1 cellular context compared by ENCODE assay signal in genomic region chrX:120746153-120746552, GRCh38.
A peak's percentile ranks its signal among the peaks of the same experiment; 100 is the strongest.
TF ChIP-seq lines count a peak whose summit lies in the region.

No MANE protein-coding gene starts in this region.

TF ChIP-seq in HepG2, 621 proteins besides CTCF, POLR2A, EP300 and RAD21 (continued from another document and continues in another):
- TF ChIP-seq, protein P1, sequence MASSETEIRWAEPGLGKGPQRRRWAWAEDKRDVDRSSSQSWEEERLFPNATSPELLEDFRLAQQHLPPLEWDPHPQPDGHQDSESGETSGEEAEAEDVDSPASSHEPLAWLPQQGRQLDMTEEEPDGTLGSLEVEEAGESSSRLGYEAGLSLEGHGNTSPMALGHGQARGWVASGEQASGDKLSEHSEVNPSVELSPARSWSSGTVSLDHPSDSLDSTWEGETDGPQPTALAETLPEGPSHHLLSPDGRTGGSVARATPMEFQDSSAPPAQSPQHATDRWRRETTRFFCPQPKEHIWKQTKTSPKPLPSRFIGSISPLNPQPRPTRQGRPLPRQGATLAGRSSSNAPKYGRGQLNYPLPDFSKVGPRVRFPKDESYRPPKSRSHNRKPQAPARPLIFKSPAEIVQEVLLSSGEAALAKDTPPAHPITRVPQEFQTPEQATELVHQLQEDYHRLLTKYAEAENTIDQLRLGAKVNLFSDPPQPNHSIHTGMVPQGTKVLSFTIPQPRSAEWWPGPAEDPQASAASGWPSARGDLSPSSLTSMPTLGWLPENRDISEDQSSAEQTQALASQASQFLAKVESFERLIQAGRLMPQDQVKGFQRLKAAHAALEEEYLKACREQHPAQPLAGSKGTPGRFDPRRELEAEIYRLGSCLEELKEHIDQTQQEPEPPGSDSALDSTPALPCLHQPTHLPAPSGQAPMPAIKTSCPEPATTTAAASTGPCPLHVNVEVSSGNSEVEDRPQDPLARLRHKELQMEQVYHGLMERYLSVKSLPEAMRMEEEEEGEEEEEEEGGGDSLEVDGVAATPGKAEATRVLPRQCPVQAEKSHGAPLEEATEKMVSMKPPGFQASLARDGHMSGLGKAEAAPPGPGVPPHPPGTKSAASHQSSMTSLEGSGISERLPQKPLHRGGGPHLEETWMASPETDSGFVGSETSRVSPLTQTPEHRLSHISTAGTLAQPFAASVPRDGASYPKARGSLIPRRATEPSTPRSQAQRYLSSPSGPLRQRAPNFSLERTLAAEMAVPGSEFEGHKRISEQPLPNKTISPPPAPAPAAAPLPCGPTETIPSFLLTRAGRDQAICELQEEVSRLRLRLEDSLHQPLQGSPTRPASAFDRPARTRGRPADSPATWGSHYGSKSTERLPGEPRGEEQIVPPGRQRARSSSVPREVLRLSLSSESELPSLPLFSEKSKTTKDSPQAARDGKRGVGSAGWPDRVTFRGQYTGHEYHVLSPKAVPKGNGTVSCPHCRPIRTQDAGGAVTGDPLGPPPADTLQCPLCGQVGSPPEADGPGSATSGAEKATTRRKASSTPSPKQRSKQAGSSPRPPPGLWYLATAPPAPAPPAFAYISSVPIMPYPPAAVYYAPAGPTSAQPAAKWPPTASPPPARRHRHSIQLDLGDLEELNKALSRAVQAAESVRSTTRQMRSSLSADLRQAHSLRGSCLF (CRISPR knock-in tag; IDR thresholded peaks at IDR 0.05; ENCODE audit: borderline replicate concordance) = no peak
- no peak for TF ChIP-seq ZFP62 (CRISPR knock-in tag; IDR thresholded peaks at IDR 0.05)
- no peak for TF ChIP-seq ZNF780A (CRISPR knock-in tag; IDR thresholded peaks at IDR 0.05)
- no peak for TF ChIP-seq ARHGAP35 (CRISPR knock-in tag; IDR thresholded peaks at IDR 0.05; ENCODE audit: borderline replicate concordance)
- TF ChIP-seq RARA (CRISPR knock-in tag; IDR thresholded peaks at IDR 0.05) = peak; percentile 60
- no peak for TF ChIP-seq ZNF263 (CRISPR knock-in tag; IDR thresholded peaks at IDR 0.05)
- no peak for TF ChIP-seq IKZF1 (IDR thresholded peaks at IDR 0.05)
- TF ChIP-seq FOXP1 (IDR thresholded peaks at IDR 0.05) = no peak
- TF ChIP-seq FOXP1 (CRISPR knock-in tag; IDR thresholded peaks at IDR 0.05) = peak; percentile 32; the same call in 1 of the 2 replicates
- no peak for TF ChIP-seq ZNF605 (CRISPR knock-in tag; IDR thresholded peaks at IDR 0.05)
- no peak for TF ChIP-seq CC2D1A (CRISPR knock-in tag; IDR thresholded peaks at IDR 0.05)
- no peak for TF ChIP-seq ZNF274 (CRISPR knock-in tag; IDR thresholded peaks at IDR 0.05)
- TF ChIP-seq EED (CRISPR knock-in tag; IDR thresholded peaks at IDR 0.05) = no peak
- 0 out of 2 replicates have a peak, but pooled peaks have one; percentile 5 for TF ChIP-seq MLX (CRISPR knock-in tag; IDR thresholded peaks at IDR 0.05)
- no peak for TF ChIP-seq NONO (IDR thresholded peaks at IDR 0.05)
- no peak for TF ChIP-seq NONO (CRISPR knock-in tag; conservative IDR thresholded peaks at IDR 0.05)
- TF ChIP-seq, protein P2, sequence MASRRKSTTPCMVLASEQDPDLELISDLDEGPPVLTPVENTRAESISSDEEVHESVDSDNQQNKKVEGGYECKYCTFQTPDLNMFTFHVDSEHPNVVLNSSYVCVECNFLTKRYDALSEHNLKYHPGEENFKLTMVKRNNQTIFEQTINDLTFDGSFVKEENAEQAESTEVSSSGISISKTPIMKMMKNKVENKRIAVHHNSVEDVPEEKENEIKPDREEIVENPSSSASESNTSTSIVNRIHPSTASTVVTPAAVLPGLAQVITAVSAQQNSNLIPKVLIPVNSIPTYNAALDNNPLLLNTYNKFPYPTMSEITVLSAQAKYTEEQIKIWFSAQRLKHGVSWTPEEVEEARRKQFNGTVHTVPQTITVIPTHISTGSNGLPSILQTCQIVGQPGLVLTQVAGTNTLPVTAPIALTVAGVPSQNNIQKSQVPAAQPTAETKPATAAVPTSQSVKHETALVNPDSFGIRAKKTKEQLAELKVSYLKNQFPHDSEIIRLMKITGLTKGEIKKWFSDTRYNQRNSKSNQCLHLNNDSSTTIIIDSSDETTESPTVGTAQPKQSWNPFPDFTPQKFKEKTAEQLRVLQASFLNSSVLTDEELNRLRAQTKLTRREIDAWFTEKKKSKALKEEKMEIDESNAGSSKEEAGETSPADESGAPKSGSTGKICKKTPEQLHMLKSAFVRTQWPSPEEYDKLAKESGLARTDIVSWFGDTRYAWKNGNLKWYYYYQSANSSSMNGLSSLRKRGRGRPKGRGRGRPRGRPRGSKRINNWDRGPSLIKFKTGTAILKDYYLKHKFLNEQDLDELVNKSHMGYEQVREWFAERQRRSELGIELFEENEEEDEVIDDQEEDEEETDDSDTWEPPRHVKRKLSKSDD (CRISPR knock-in tag; IDR thresholded peaks at IDR 0.05; ENCODE audit: low read depth) = no peak
- TF ChIP-seq HNRNPL (IDR thresholded peaks at IDR 0.05; ENCODE audit: low read depth, low read length) = no peak
- TF ChIP-seq HNF4G (IDR thresholded peaks at IDR 0.05; ENCODE audit: borderline replicate concordance, low read depth, low read length) = peak; percentile 42; the same call in 1 of the 2 replicates
- no peak for TF ChIP-seq HNF4G (CRISPR knock-in tag; IDR thresholded peaks at IDR 0.05; ENCODE audit: borderline replicate concordance, low read depth)
- TF ChIP-seq RNF2 (conservative IDR thresholded peaks at IDR 0.05; ENCODE audit: low read depth) = no peak
- no peak for TF ChIP-seq BORCS8-MEF2B (CRISPR knock-in tag; IDR thresholded peaks at IDR 0.05)
- TF ChIP-seq HNF4A (CRISPR knock-in tag; IDR thresholded peaks at IDR 0.05) = peak; percentile 68
- 0 out of 2 replicates have a peak, but pooled peaks have one; percentile 31 for TF ChIP-seq ELF3 (CRISPR knock-in tag; IDR thresholded peaks at IDR 0.05)
- TF ChIP-seq ZBTB8A (CRISPR knock-in tag; IDR thresholded peaks at IDR 0.05; ENCODE audit: borderline replicate concordance, low read depth) = no peak
- TF ChIP-seq ZNF530 (CRISPR knock-in tag; IDR thresholded peaks at IDR 0.05; ENCODE audit: low read depth) = no peak
- no peak for TF ChIP-seq TRIM22 (IDR thresholded peaks at IDR 0.05)
- TF ChIP-seq, protein P3, sequence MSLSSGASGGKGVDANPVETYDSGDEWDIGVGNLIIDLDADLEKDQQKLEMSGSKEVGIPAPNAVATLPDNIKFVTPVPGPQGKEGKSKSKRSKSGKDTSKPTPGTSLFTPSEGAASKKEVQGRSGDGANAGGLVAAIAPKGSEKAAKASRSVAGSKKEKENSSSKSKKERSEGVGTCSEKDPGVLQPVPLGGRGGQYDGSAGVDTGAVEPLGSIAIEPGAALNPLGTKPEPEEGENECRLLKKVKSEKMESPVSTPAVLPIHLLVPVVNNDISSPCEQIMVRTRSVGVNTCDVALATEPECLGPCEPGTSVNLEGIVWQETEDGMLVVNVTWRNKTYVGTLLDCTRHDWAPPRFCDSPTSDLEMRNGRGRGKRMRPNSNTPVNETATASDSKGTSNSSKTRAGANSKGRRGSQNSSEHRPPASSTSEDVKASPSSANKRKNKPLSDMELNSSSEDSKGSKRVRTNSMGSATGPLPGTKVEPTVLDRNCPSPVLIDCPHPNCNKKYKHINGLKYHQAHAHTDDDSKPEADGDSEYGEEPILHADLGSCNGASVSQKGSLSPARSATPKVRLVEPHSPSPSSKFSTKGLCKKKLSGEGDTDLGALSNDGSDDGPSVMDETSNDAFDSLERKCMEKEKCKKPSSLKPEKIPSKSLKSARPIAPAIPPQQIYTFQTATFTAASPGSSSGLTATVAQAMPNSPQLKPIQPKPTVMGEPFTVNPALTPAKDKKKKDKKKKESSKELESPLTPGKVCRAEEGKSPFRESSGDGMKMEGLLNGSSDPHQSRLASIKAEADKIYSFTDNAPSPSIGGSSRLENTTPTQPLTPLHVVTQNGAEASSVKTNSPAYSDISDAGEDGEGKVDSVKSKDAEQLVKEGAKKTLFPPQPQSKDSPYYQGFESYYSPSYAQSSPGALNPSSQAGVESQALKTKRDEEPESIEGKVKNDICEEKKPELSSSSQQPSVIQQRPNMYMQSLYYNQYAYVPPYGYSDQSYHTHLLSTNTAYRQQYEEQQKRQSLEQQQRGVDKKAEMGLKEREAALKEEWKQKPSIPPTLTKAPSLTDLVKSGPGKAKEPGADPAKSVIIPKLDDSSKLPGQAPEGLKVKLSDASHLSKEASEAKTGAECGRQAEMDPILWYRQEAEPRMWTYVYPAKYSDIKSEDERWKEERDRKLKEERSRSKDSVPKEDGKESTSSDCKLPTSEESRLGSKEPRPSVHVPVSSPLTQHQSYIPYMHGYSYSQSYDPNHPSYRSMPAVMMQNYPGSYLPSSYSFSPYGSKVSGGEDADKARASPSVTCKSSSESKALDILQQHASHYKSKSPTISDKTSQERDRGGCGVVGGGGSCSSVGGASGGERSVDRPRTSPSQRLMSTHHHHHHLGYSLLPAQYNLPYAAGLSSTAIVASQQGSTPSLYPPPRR (CRISPR knock-in tag; IDR thresholded peaks at IDR 0.05; ENCODE audit: borderline replicate concordance) = no peak
- peak; percentile 55; the same call in 1 of the 2 replicates for TF ChIP-seq FOXJ3 (CRISPR knock-in tag; IDR thresholded peaks at IDR 0.05; ENCODE audit: borderline replicate concordance)
- no peak for TF ChIP-seq ZNF44 (CRISPR knock-in tag; IDR thresholded peaks at IDR 0.05)
- TF ChIP-seq KMT2B (CRISPR knock-in tag; IDR thresholded peaks at IDR 0.05) = no peak
- TF ChIP-seq TARDBP (CRISPR knock-in tag; IDR thresholded peaks at IDR 0.05) = peak; percentile 24; the same call in 1 of the 2 replicates
- TF ChIP-seq ZNF709 (CRISPR knock-in tag; IDR thresholded peaks at IDR 0.05) = no peak
- TF ChIP-seq ZNF446 (CRISPR knock-in tag; IDR thresholded peaks at IDR 0.05) = no peak
- TF ChIP-seq, protein P4, sequence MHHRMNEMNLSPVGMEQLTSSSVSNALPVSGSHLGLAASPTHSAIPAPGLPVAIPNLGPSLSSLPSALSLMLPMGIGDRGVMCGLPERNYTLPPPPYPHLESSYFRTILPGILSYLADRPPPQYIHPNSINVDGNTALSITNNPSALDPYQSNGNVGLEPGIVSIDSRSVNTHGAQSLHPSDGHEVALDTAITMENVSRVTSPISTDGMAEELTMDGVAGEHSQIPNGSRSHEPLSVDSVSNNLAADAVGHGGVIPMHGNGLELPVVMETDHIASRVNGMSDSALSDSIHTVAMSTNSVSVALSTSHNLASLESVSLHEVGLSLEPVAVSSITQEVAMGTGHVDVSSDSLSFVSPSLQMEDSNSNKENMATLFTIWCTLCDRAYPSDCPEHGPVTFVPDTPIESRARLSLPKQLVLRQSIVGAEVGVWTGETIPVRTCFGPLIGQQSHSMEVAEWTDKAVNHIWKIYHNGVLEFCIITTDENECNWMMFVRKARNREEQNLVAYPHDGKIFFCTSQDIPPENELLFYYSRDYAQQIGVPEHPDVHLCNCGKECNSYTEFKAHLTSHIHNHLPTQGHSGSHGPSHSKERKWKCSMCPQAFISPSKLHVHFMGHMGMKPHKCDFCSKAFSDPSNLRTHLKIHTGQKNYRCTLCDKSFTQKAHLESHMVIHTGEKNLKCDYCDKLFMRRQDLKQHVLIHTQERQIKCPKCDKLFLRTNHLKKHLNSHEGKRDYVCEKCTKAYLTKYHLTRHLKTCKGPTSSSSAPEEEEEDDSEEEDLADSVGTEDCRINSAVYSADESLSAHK (CRISPR knock-in tag; IDR thresholded peaks at IDR 0.05; ENCODE audit: borderline replicate concordance) = no peak
- no peak for TF ChIP-seq ZKSCAN5 (CRISPR knock-in tag; IDR thresholded peaks at IDR 0.05)
- TF ChIP-seq SNAPC2 (CRISPR knock-in tag; IDR thresholded peaks at IDR 0.05) = no peak
- TF ChIP-seq FOXA3 (CRISPR knock-in tag; IDR thresholded peaks at IDR 0.05) = peak; percentile 83
- no peak for TF ChIP-seq SCMH1 (CRISPR knock-in tag; IDR thresholded peaks at IDR 0.05; ENCODE audit: borderline replicate concordance)
- no peak for TF ChIP-seq SETDB1 (CRISPR knock-in tag; IDR thresholded peaks at IDR 0.05; ENCODE audit: borderline replicate concordance)
- no peak for TF ChIP-seq SOX6 (IDR thresholded peaks at IDR 0.05)
- TF ChIP-seq SOX6 (CRISPR knock-in tag; IDR thresholded peaks at IDR 0.05) = peak; percentile 82
- TF ChIP-seq TEF (CRISPR knock-in tag; IDR thresholded peaks at IDR 0.05) = no peak
- TF ChIP-seq NR2F1 (CRISPR knock-in tag; IDR thresholded peaks at IDR 0.05) = no peak
- TF ChIP-seq ZBTB43 (CRISPR knock-in tag; conservative IDR thresholded peaks at IDR 0.05) = no peak
- TF ChIP-seq HMG20A (CRISPR knock-in tag; IDR thresholded peaks at IDR 0.05; ENCODE audit: borderline replicate concordance) = peak; percentile 64; the same call in 1 of the 2 replicates
- TF ChIP-seq SUZ12 (IDR thresholded peaks at IDR 0.05; ENCODE audit: low read depth, low read length) = no peak
